ENCODE assay signal across 18 cellular contexts in the genomic region with DNA sequence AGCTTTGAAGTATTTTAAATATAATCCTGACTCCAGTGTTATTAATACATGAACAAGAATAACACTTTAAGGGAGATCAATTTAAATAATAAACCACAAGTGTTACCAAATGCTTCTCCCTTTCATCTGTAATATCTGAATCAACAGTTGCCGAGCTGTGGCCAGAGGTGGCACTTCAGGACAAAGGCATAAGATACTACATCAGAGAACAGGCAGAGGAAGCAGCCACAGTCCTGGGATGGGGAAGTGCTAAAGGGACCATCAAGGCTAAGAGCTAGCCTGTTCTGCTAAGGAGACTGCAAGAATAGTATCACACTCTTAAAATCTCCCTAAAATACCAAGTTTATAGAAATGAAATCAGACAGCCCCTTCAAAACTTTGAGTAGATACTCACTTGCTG.
DNase-seq lines count a peak whose midpoint lies in the region; ATAC-seq, FAIRE-seq and TF ChIP-seq lines count a peak whose summit lies in the region.
"Had no signal": no experiment of that assay in that cellular context is flagged by ENCODE, and none has a peak within 500 bp of the region (broad histone marks: within the 10 kb centered on the region; RNA-seq: fewer than 3 reads in every experiment).

No MANE protein-coding gene starts in this region.

- H4K20me1 ChIP-seq in K562 (replicated peaks; ENCODE audit: control insufficient read depth, insufficient read depth, low read length): no peaks in the 10 kb centered on the region

- H3K9me3 ChIP-seq in K562 (replicated peaks; ENCODE audit: control insufficient read depth, insufficient read depth, low read depth, low read length): no peaks in the 10 kb centered on the region
- H3K9me3 ChIP-seq: right atrium auricular region, SJCRH30, testis had no signal

- no peak for TF ChIP-seq RAD21 in K562 (CRISPR knock-in tag; conservative IDR thresholded peaks at IDR 0.05 in 1 of 2, IDR thresholded peaks at IDR 0.05 in 1 of 2)

- H3K79me2 ChIP-seq in K562 (ENCODE audit: control insufficient read depth, insufficient read depth, low read length): no peaks in the 10 kb centered on the region

- H3K27me3 Mint-ChIP-seq in activated CD8-positive, alpha-beta memory T cell treated with anti-CD3 and anti-CD28 coated beads, Interleukin-2, amount 10 ng/mL, durations not matched to agents 7 days and 5 days: peaks cover 4% of the 10 kb centered on the region
- H3K27me3 Mint-ChIP-seq: activated naive CD8-positive, alpha-beta T cell treated with anti-CD3 and anti-CD28 coated beads, Interleukin-2, amount 50 U/mL, for 24 hours had no signal

- H3K4me1 Mint-ChIP-seq in activated CD8-positive, alpha-beta memory T cell treated with anti-CD3 and anti-CD28 coated beads, Interleukin-2, amount 10 ng/mL, durations not matched to agents 7 days and 5 days: peaks cover 19% of the 10 kb centered on the region
- peaks cover 30% of the 10 kb centered on the region for H3K4me1 Mint-ChIP-seq in stimulated activated effector memory CD8-positive, alpha-beta T cell treated with anti-CD3 and anti-CD28 coated beads, Interleukin-12 subunit alpha, Interleukin-12 subunit beta, amount 100 ng/mL, for 72 hours

- TF ChIP-seq CTCF in NB4 (IDR thresholded peaks at IDR 0.05; ENCODE audit: low read depth, low read length) (no peak), K562 (IDR thresholded peaks at IDR 0.05 in 2 of 3, conservative IDR thresholded peaks at IDR 0.05 in 1 of 3; ENCODE audit: insufficient read depth in 2 of 3, low read depth in 1 of 3, low read length in 3 of 3) (peak in 1 of 3 experiments; percentile 9; a peak in 1 of 6 replicates)

- no peak overlapping the region for H3K4me3 Mint-ChIP-seq in activated CD8-positive, alpha-beta memory T cell treated with anti-CD3 and anti-CD28 coated beads, Interleukin-2, amount 10 ng/mL, durations not matched to agents 7 days and 5 days
- no peak overlapping the region for H3K4me3 Mint-ChIP-seq in stimulated activated effector memory CD8-positive, alpha-beta T cell treated with anti-CD3 and anti-CD28 coated beads, Interleukin-12 subunit alpha, Interleukin-12 subunit beta, amount 100 ng/mL, for 72 hours
- H3K4me3 Mint-ChIP-seq: activated naive CD8-positive, alpha-beta T cell treated with anti-CD3 and anti-CD28 coated beads, Interleukin-2, amount 50 U/mL, for 24 hours; nephron progenitor cell had no signal

- H3K27ac ChIP-seq in K562 (ENCODE audit: extremely low read depth, low read depth, low read length): no peak overlapping the region
- H3K27ac ChIP-seq: right atrium auricular region, SJCRH30, testis had no signal

- FAIRE-seq in K562 (lab: Jason Lieb, UNC): peak; percentile 78

- no peaks in the 10 kb centered on the region for H3K36me3 ChIP-seq in K562 (ENCODE audit: control insufficient read depth, insufficient read depth, low read length)
- H3K36me3 ChIP-seq: right atrium auricular region, SJCRH30 had no signal

- no peaks in the 10 kb centered on the region for H3K27me3 ChIP-seq in K562 (ENCODE audit: control insufficient read depth in 2 of 2, insufficient read depth in 2 of 2, low read length in 2 of 2)
- H3K27me3 ChIP-seq: right atrium auricular region, SJCRH30, testis had no signal

- DNase-seq in activated CD8-positive, alpha-beta memory T cell treated with anti-CD3 and anti-CD28 coated beads, Interleukin-2, amount 10 ng/mL, durations not matched to agents 7 days and 5 days: no peak
- no peak for DNase-seq in activated CD8-positive, alpha-beta memory T cell treated with anti-CD3 and anti-CD28 coated beads for 24 hours
- DNase-seq in NB4 (ENCODE audit: low read depth): peak; percentile 70
- no peak for DNase-seq in K562 (ENCODE audit: extremely low read depth in 1 of 4, low spot score in 3 of 4)
- no peak for DNase-seq in stimulated activated effector memory CD8-positive, alpha-beta T cell treated with anti-CD3 and anti-CD28 coated beads, Interleukin-12 subunit alpha, Interleukin-12 subunit beta, amount 100 ng/mL, for 72 hours (ENCODE audit: low spot score in 2 of 2)
- no peak for DNase-seq in NCI-H1105 (lab: John Stamatoyannopoulos, UW)
- DNase-seq: ACHN; activated CD8-positive, alpha-beta memory T cell treated with anti-CD3 and anti-CD28 coated beads, Interleukin-2, amount 50 U/mL, for 48 hours; activated naive CD8-positive, alpha-beta T cell treated with anti-CD3 and anti-CD28 coated beads, Interleukin-2, amount 50 U/mL, for 24 hours; effector CD4-positive, alpha-beta T cell; NCI-H1048; NCI-H2171 treated with DMSO at 0.1 percent for 48 hours; nephron progenitor cell; SJCRH30; testis had no signal

- H3K9me3 Mint-ChIP-seq in activated CD8-positive, alpha-beta memory T cell treated with anti-CD3 and anti-CD28 coated beads, Interleukin-2, amount 10 ng/mL, durations not matched to agents 7 days and 5 days (ENCODE audit: low read depth): no peaks in the 10 kb centered on the region
- no peaks in the 10 kb centered on the region for H3K9me3 Mint-ChIP-seq in stimulated activated effector memory CD8-positive, alpha-beta T cell treated with anti-CD3 and anti-CD28 coated beads, Interleukin-12 subunit alpha, Interleukin-12 subunit beta, amount 100 ng/mL, for 72 hours
- H3K9me3 Mint-ChIP-seq: activated naive CD8-positive, alpha-beta T cell treated with anti-CD3 and anti-CD28 coated beads, Interleukin-2, amount 50 U/mL, for 24 hours; nephron progenitor cell had no signal

- peak overlapping the region; percentile 58 for H3K27ac Mint-ChIP-seq in activated CD8-positive, alpha-beta memory T cell treated with anti-CD3 and anti-CD28 coated beads, Interleukin-2, amount 10 ng/mL, durations not matched to agents 7 days and 5 days
- H3K27ac Mint-ChIP-seq in stimulated activated effector memory CD8-positive, alpha-beta T cell treated with anti-CD3 and anti-CD28 coated beads, Interleukin-12 subunit alpha, Interleukin-12 subunit beta, amount 100 ng/mL, for 72 hours: peak overlapping the region; percentile 68
- H3K27ac Mint-ChIP-seq: activated naive CD8-positive, alpha-beta T cell treated with anti-CD3 and anti-CD28 coated beads, Interleukin-2, amount 50 U/mL, for 24 hours; nephron progenitor cell had no signal

- intact Hi-C loops in K562 (cut with micrococcal nuclease): no loop called here

- H3K9ac ChIP-seq in K562 (ENCODE audit: insufficient read depth in 1 of 2, low read depth in 2 of 2, low read length in 2 of 2): no peak overlapping the region

- TF ChIP-seq EP300 in K562 (IDR thresholded peaks at IDR 0.05; ENCODE audit: low read length): no peak

- WGBS in K562 (ENCODE audit: insufficient coverage, low coverage, missing lambda C conversion rate): 7% methylated on average over 1 of the region's 1 CpG

- peak; percentile 49 for ATAC-seq in activated CD8-positive, alpha-beta memory T cell treated with anti-CD3 and anti-CD28 coated beads, Interleukin-2, amount 10 ng/mL, durations not matched to agents 7 days and 5 days
- ATAC-seq in K562 (peak; percentile 39; the same call in 1 of the 3 replicates), GM18502 (IDR thresholded peaks at IDR 0.05; ENCODE audit: poor library complexity, unreplicated experiment) (no peak), GM21360 (IDR thresholded peaks at IDR 0.05; ENCODE audit: unreplicated experiment) (no peak)
- peak; percentile 62 for ATAC-seq in stimulated activated effector memory CD8-positive, alpha-beta T cell treated with anti-CD3 and anti-CD28 coated beads, Interleukin-12 subunit alpha, Interleukin-12 subunit beta, amount 100 ng/mL, for 72 hours
- ATAC-seq: activated naive CD8-positive, alpha-beta T cell treated with anti-CD3 and anti-CD28 coated beads, Interleukin-2, amount 50 U/mL, for 24 hours had no signal

- no TSS peak for BruUV-seq in K562 (replicated peaks; lab: Mats Ljungman, UMichigan)

- in situ Hi-C loops in K562 (cut with MboI): no loop called here

- H3K4me2 ChIP-seq in K562 (ENCODE audit: insufficient read depth, low read length): no peak overlapping the region

- TF ChIP-seq POLR2A in NB4 (IDR thresholded peaks at IDR 0.05; ENCODE audit: extremely low read depth, insufficient read length): no peak
- TF ChIP-seq POLR2A in K562 (conservative IDR thresholded peaks at IDR 0.05): no peak

- CTCF ChIA-PET in activated CD8-positive, alpha-beta memory T cell treated with anti-CD3 and anti-CD28 coated beads, Interleukin-2, amount 10 ng/mL, durations not matched to agents 7 days and 5 days (lab: Charles Lee): interaction anchor here (1.1 to 1.8 kb wide), 7 partner anchors 14 to 38 kb away, joined by 3 to 6 read pairs (median 4); no protein-coding TSS in a partner anchor
- CTCF ChIA-PET in K562 (lab: Yijun Ruan, JAX; ENCODE audit: low intra/inter-chr PET ratio): no interaction called here

- peaks cover 0 to 4% of the 10 kb centered on the region in 2 experiments; a peak in 1 of 5 replicates for H3K4me1 ChIP-seq in K562 (replicated peaks in 1 of 2; ENCODE audit: control insufficient read depth in 2 of 2, insufficient read depth in 2 of 2, low read length in 2 of 2)
- H3K4me1 ChIP-seq: right atrium auricular region, SJCRH30, testis had no signal

- H3K9me1 ChIP-seq in K562 (ENCODE audit: control insufficient read depth, insufficient read depth, low read length): no peaks in the 10 kb centered on the region

- H3K36me3 Mint-ChIP-seq in activated CD8-positive, alpha-beta memory T cell treated with anti-CD3 and anti-CD28 coated beads, Interleukin-2, amount 10 ng/mL, durations not matched to agents 7 days and 5 days: no peaks in the 10 kb centered on the region
- no peaks in the 10 kb centered on the region for H3K36me3 Mint-ChIP-seq in stimulated activated effector memory CD8-positive, alpha-beta T cell treated with anti-CD3 and anti-CD28 coated beads, Interleukin-12 subunit alpha, Interleukin-12 subunit beta, amount 100 ng/mL, for 72 hours

- H3K4me3 ChIP-seq in NB4 (ENCODE audit: low read depth, low read length): no peak overlapping the region
- H3K4me3 ChIP-seq in K562: no peak overlapping the region
- H3K4me3 ChIP-seq: right atrium auricular region, SJCRH30, testis had no signal

- POLR2A ChIA-PET in K562 (lab: Yijun Ruan, JAX): no interaction called here

- no peak overlapping the region for H2AFZ ChIP-seq in K562 (ENCODE audit: low read depth, low read length)

TF ChIP-seq in K562, 482 proteins besides CTCF, POLR2A, EP300 and RAD21 (continues in another document):
- TF ChIP-seq ZC3H8 (IDR thresholded peaks at IDR 0.05): no peak
- TF ChIP-seq MBD1 (CRISPR knock-in tag; IDR thresholded peaks at IDR 0.05): no peak

Comparison
In these comparisons a context has a peak if more than half of its experiments do, and no peak if none do; other contexts are left out.
1. ATAC-seq: peak in activated CD8-positive, alpha-beta memory T cell treated with anti-CD3 and anti-CD28 coated beads, Interleukin-2, amount 10 ng/mL, durations not matched to agents 7 days and 5 days (single experiment), K562 (single experiment) and stimulated activated effector memory CD8-positive, alpha-beta T cell treated with anti-CD3 and anti-CD28 coated beads, Interleukin-12 subunit alpha, Interleukin-12 subunit beta, amount 100 ng/mL, for 72 hours (single experiment); none in GM18502 (single experiment) and GM21360 (single experiment).